In the genomic region with DNA sequence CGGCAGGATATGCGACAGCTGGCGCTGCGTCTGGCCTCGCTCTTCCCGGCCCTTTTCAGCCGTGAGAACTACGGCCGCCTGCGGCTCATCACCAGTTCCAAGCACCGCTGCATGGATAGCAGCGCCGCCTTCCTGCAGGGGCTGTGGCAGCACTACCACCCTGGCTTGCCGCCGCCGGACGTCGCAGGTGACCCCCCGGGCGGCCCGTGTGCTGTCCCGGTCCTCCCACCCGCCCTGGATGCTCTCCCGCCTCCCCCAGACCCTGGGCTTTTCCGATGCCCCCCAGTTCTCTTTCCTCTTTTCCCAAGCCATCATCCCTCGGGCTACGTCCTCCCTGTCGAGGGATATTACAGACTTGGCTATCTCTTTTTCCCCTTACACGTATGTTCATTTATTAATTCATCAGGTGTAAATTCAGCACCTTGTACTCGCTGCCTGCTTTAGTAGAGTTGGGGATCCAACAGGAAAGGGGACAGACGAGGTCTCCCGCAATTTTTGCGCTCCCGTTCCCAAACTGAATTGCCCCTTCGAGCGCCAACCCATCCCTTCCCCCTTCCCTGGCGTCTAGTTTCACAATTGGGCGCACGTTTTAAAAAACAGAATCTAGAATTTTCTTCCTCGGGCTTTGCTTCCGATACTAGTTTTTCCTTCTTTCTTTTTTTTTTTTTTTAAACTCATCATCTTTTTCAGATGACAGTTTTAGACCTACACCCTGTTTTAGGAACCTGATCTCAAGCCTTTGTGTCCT, we compare ENCODE assay signal across 8 cellular contexts. TPM values are rescaled to one million over a fixed set of nuclear protein-coding genes. Genes with fewer than 3 reads are reported as not detected.
DNase-seq lines count a peak whose midpoint lies in the region; ATAC-seq, FAIRE-seq and TF ChIP-seq lines count a peak whose summit lies in the region.

No MANE protein-coding gene starts in this region.

- H3K9me3 ChIP-seq in Panc1 (ENCODE audit: control insufficient read depth, insufficient read depth, low read depth, low read length) = no peaks in the 10 kb centered on the region

- in situ Hi-C loops in Caki2 (cut with HindIII; ENCODE audit: low pct_unique_long_range_greater_than_20kb, low sequenced_read_pairs) = no loop called here
- in situ Hi-C loops in Panc1 (cut with HindIII; ENCODE audit: low pct_unique_long_range_greater_than_20kb, low sequenced_read_pairs) = no loop called here

- no peaks in the 10 kb centered on the region for H3K27me3 ChIP-seq in Panc1 (ENCODE audit: control insufficient read depth, insufficient read depth, low read length)

- no peak for FAIRE-seq in urothelium cell line (lab: Jason Lieb, UNC)

- DNase-seq in Caki2 (ENCODE audit: low read depth) (peak; percentile 49), Panc1 (ENCODE audit: low read depth, low spot score) (no peak), glomerular visceral epithelial cell (ENCODE audit: extremely low spot score) (peak; percentile 63), osteocyte (ENCODE audit: extremely low spot score, unreplicated experiment) (no peak), urothelium cell line (ENCODE audit: low spot score) (peak; percentile 67)
- peak; percentile 58 for DNase-seq in activated naive CD4-positive, alpha-beta T cell treated with anti-CD3 and anti-CD28 coated beads, Interleukin-2, amount 10 ng/mL, durations not matched to agents 7 days and 5 days

- peak overlapping the region; percentile 91 to 96 for H3K4me3 ChIP-seq in Panc1 (ENCODE audit: low read depth in 2 of 2, low read length in 2 of 2)

- H3K4me1 Mint-ChIP-seq in activated naive CD4-positive, alpha-beta T cell treated with anti-CD3 and anti-CD28 coated beads, Interleukin-2, amount 10 ng/mL, durations not matched to agents 7 days and 5 days = peaks cover 29% of the 10 kb centered on the region
- H3K4me1 Mint-ChIP-seq in osteocyte (ENCODE audit: unreplicated experiment) = peaks cover 30% of the 10 kb centered on the region

- peak; percentile 67 for ATAC-seq in GM19395 (IDR thresholded peaks at IDR 0.05; ENCODE audit: unreplicated experiment)
- ATAC-seq in HG03457 (IDR thresholded peaks at IDR 0.05; ENCODE audit: unreplicated experiment) = peak; percentile 38
- peak; percentile 86 for ATAC-seq in Panc1

- BruUV-seq in Panc1 (replicated peaks; lab: Mats Ljungman, UMichigan) = no TSS peak

- H3K4me3 Mint-ChIP-seq in activated naive CD4-positive, alpha-beta T cell treated with anti-CD3 and anti-CD28 coated beads, Interleukin-2, amount 10 ng/mL, durations not matched to agents 7 days and 5 days = peak overlapping the region; percentile 89
- peak overlapping the region; percentile 92 for H3K4me3 Mint-ChIP-seq in osteocyte (ENCODE audit: unreplicated experiment)

- TF ChIP-seq CTCF in Panc1 (IDR thresholded peaks at IDR 0.05) (peak; percentile 91), osteocyte (IDR thresholded peaks at IDR 0.05) (peak; percentile 68)

- H3K27ac Mint-ChIP-seq in activated naive CD4-positive, alpha-beta T cell treated with anti-CD3 and anti-CD28 coated beads, Interleukin-2, amount 10 ng/mL, durations not matched to agents 7 days and 5 days = peak overlapping the region; percentile 78
- H3K27ac Mint-ChIP-seq in osteocyte (ENCODE audit: unreplicated experiment) = peak overlapping the region; percentile 93

- H3K27ac ChIP-seq in Panc1 (ENCODE audit: low read length) = peak overlapping the region; percentile 99

- CTCF ChIA-PET in Panc1 (lab: Charles Lee) = interaction anchor here (1.0 kb wide), 1 partner anchor 290 kb away, joined by 4 read pairs; no protein-coding TSS in a partner anchor
- CTCF ChIA-PET in activated naive CD4-positive, alpha-beta T cell treated with anti-CD3 and anti-CD28 coated beads, Interleukin-2, amount 10 ng/mL, durations not matched to agents 7 days and 5 days (lab: Charles Lee) = interaction anchor here (1.2 kb wide), 1 partner anchor 301 kb away, joined by 4 read pairs; no protein-coding TSS in a partner anchor

- H3K36me3 Mint-ChIP-seq in activated naive CD4-positive, alpha-beta T cell treated with anti-CD3 and anti-CD28 coated beads, Interleukin-2, amount 10 ng/mL, durations not matched to agents 7 days and 5 days = peaks cover 9% of the 10 kb centered on the region
- H3K36me3 Mint-ChIP-seq in osteocyte (ENCODE audit: unreplicated experiment) = peaks cover 3% of the 10 kb centered on the region

- peaks cover 28% of the 10 kb centered on the region for H3K4me1 ChIP-seq in Panc1 (ENCODE audit: control insufficient read depth, insufficient read depth, low read length)

- no peaks in the 10 kb centered on the region for H3K9me3 Mint-ChIP-seq in activated naive CD4-positive, alpha-beta T cell treated with anti-CD3 and anti-CD28 coated beads, Interleukin-2, amount 10 ng/mL, durations not matched to agents 7 days and 5 days
- no peaks in the 10 kb centered on the region for H3K9me3 Mint-ChIP-seq in osteocyte (ENCODE audit: unreplicated experiment)

- peaks cover 5% of the 10 kb centered on the region for H3K27me3 Mint-ChIP-seq in activated naive CD4-positive, alpha-beta T cell treated with anti-CD3 and anti-CD28 coated beads, Interleukin-2, amount 10 ng/mL, durations not matched to agents 7 days and 5 days
- peaks cover 8% of the 10 kb centered on the region for H3K27me3 Mint-ChIP-seq in osteocyte (ENCODE audit: unreplicated experiment)

- POLR2A ChIA-PET in Panc1 (lab: Charles Lee) = interaction anchor here (0.7 to 0.8 kb wide), 2 partner anchors 9 to 256 kb away, joined by 5 to 7 read pairs; no protein-coding TSS in a partner anchor

- intact Hi-C loops in Panc1 (cut with micrococcal nuclease; ENCODE audit: unreplicated experiment) = no loop called here

- H3K36me3 ChIP-seq in Panc1 (ENCODE audit: control insufficient read depth, insufficient read depth, low read length) = peaks cover 24% of the 10 kb centered on the region

RNA-seq across cellular contexts. Expression of gene MINPP1, which starts 0.8 kb away (rescaled TPM):
- total RNA-seq in Caki2 (2014; rRNA removed; shearing (Covaris generic); ENCODE audit: low replicate concordance) = 34.9 and 35.9 TPM in 2 replicates
- 37.0 TPM for total RNA-seq in Panc1 (2021; ENCODE audit: unreplicated experiment)
- 27.6 TPM for polyA plus RNA-seq in Panc1 (2012; ENCODE audit: insufficient read length)
- total RNA-seq in osteocyte = 22.9 and 24.9 TPM in 2 replicates

Comparison
In these comparisons a context has a peak if more than half of its experiments do, and no peak if none do; other contexts are left out.
1. DNase-seq: peak in Caki2 (single experiment), activated naive CD4-positive, alpha-beta T cell treated with anti-CD3 and anti-CD28 coated beads, Interleukin-2, amount 10 ng/mL, durations not matched to agents 7 days and 5 days (single experiment), glomerular visceral epithelial cell (single experiment) and urothelium cell line (single experiment); none in Panc1 (single experiment) and osteocyte (single experiment).
2. Peak in every context shown above with its lines, with median percentiles within 50 percentile points of each other: ATAC-seq.